Comparison of ENCODE assay signal across 20 cellular contexts in genomic region chr4:52372747-52373146, GRCh38.
"Had no signal": no experiment of that assay in that cellular context is flagged by ENCODE, and none has a peak within 500 bp of the region (broad histone marks: within the 10 kb centered on the region; RNA-seq: fewer than 3 reads in every experiment).

No MANE protein-coding gene starts in this region.

- H3K27me3 ChIP-seq: dorsolateral prefrontal cortex, heart left ventricle, sigmoid colon, testis, tibial nerve had no signal

- DNase-seq: cortex of kidney; dorsolateral prefrontal cortex; effector CD8-positive, alpha-beta T cell; heart left ventricle; hippocampal formation; left colon; left ventricle myocardium superior; mesenchymal stem cell; midbrain; occipital lobe; psoas muscle; sigmoid colon; stimulated activated CD4-positive, alpha-beta T cell treated with anti-CD3 and anti-CD28 coated beads, Interleukin-2, amount 100 ng/mL, for 24 hours; stimulated activated CD4-positive, alpha-beta T cell treated with anti-CD3 and anti-CD28 coated beads, Interleukin-4, amount 100 ng/mL, for 4 hours; stimulated activated naive B cell treated with anti-CD40 and anti-IgM and Interleukin-4, amounts not matched to agents 10 μg/mL and 1 μg/mL and 100 μg/mL, for 72 hours; stimulated activated naive CD8-positive, alpha-beta T cell treated with anti-CD3 and anti-CD28 coated beads, Interleukin-15, amount 100 ng/mL, for 72 hours; testis had no signal

- H3K4me3 ChIP-seq: dorsolateral prefrontal cortex, heart left ventricle, lung, psoas muscle, sigmoid colon, skin epidermis, testis, tibial nerve had no signal

- H3K27ac ChIP-seq: dorsolateral prefrontal cortex, heart left ventricle, psoas muscle, sigmoid colon, skin epidermis, testis, tibial nerve had no signal

- H3K9me3 ChIP-seq: heart left ventricle, psoas muscle, sigmoid colon, testis, tibial nerve had no signal

- H3K4me1 ChIP-seq: psoas muscle, testis had no signal

- H3K36me3 ChIP-seq: heart left ventricle, sigmoid colon, tibial nerve had no signal
